Comparison of ENCODE assay signal across 8 cellular contexts in the genomic region with DNA sequence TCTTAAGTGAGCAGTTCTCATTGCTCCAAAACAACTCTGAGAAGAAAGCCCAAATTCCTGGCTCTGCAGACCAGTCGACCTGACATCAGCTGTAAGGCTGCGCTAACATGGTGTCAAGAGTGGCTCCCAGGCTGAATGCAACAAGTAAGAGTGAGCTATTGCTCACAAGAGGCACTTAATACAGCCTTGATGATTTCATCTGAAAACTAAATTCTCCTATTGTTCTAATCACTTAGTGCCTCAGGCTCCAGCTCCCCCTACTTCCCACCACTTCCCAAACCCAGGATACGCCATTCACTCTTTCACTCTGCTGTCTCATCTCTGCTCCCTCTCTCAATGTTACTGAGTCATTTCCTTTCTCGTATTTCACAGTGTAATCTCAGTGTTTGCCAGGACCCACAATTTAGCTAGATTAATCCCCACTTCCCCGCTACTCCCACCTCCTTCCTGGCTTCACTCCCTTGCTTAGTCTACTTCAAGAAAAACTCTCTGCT.
DNase-seq lines count a peak whose midpoint lies in the region; ATAC-seq, FAIRE-seq and TF ChIP-seq lines count a peak whose summit lies in the region.

No MANE protein-coding gene starts in this region.

- H3K4me3 Mint-ChIP-seq in stimulated activated memory B cell treated with anti-CD40 and anti-IgM and Interleukin-4, amounts not matched to agents 10 μg/mL and 1 μg/mL and 100 μg/mL, for 72 hours, result no peak overlapping the region

- FAIRE-seq in A204.1 (lab: Jason Lieb, UNC), result peak; percentile 89

- intact Hi-C loops in testis (cut with DNase I; ENCODE audit: low total_unique reads), result no loop called here

- H3K4me3 ChIP-seq in testis, result no peak overlapping the region

- ATAC-seq in GM18909 (IDR thresholded peaks at IDR 0.05; ENCODE audit: poor library complexity, unreplicated experiment), result peak; percentile 50
- no peak for ATAC-seq in stimulated activated memory B cell treated with anti-CD40 and anti-IgM and Interleukin-4, amounts not matched to agents 10 μg/mL and 1 μg/mL and 100 μg/mL, for 72 hours

- in situ Hi-C loops in GM13976 (cut with MboI; ENCODE audit: low sequenced_read_pairs, unreplicated experiment), result no loop called here

- no peak overlapping the region for H3K27ac Mint-ChIP-seq in stimulated activated memory B cell treated with anti-CD40 and anti-IgM and Interleukin-4, amounts not matched to agents 10 μg/mL and 1 μg/mL and 100 μg/mL, for 72 hours

- DNase-seq in LoVo (ENCODE audit: low spot score) (peak; percentile 26), amniotic stem cell (lab: John Stamatoyannopoulos, UW) (peak; percentile 61), islet precursor cell (peak; percentile 91), testis (no peak), GM13976 (ENCODE audit: low spot score) (no peak)

- peaks cover 23% of the 10 kb centered on the region for H3K4me1 Mint-ChIP-seq in stimulated activated memory B cell treated with anti-CD40 and anti-IgM and Interleukin-4, amounts not matched to agents 10 μg/mL and 1 μg/mL and 100 μg/mL, for 72 hours

- no peaks in the 10 kb centered on the region for H3K27me3 Mint-ChIP-seq in stimulated activated memory B cell treated with anti-CD40 and anti-IgM and Interleukin-4, amounts not matched to agents 10 μg/mL and 1 μg/mL and 100 μg/mL, for 72 hours

- no peaks in the 10 kb centered on the region for H3K36me3 Mint-ChIP-seq in stimulated activated memory B cell treated with anti-CD40 and anti-IgM and Interleukin-4, amounts not matched to agents 10 μg/mL and 1 μg/mL and 100 μg/mL, for 72 hours

- no peak for TF ChIP-seq POLR2A in testis (IDR thresholded peaks at IDR 0.05)

- no peaks in the 10 kb centered on the region for H3K9me3 ChIP-seq in testis

- peak overlapping the region; percentile 28 to 29 for H3K27ac ChIP-seq in testis

- TF ChIP-seq CTCF in testis (IDR thresholded peaks at IDR 0.05), result no peak
- no peak for TF ChIP-seq CTCF in GM13976 (IDR thresholded peaks at IDR 0.05; ENCODE audit: borderline replicate concordance, control extremely low read depth, extremely low read depth, insufficient read depth, missing control alignments)

- no peaks in the 10 kb centered on the region for H3K36me3 ChIP-seq in testis (ENCODE audit: low read depth, missing control alignments)

- H3K27me3 ChIP-seq in testis, result no peaks in the 10 kb centered on the region

- no peaks in the 10 kb centered on the region for H3K9me3 Mint-ChIP-seq in stimulated activated memory B cell treated with anti-CD40 and anti-IgM and Interleukin-4, amounts not matched to agents 10 μg/mL and 1 μg/mL and 100 μg/mL, for 72 hours

- 32 to 39% methylated on average over 5 of the region's 5 CpGs for WGBS in testis, 2 donors

- peaks cover 31% of the 10 kb centered on the region for H3K4me1 ChIP-seq in testis

Comparison
In these comparisons a context has a peak if more than half of its experiments do, and no peak if none do; other contexts are left out.
1. DNase-seq: peak in LoVo (single experiment), amniotic stem cell (single experiment) and islet precursor cell (single experiment); none in testis (single experiment) and GM13976 (single experiment).